ENCODE assay signal across 8 cellular contexts in the genomic region with DNA sequence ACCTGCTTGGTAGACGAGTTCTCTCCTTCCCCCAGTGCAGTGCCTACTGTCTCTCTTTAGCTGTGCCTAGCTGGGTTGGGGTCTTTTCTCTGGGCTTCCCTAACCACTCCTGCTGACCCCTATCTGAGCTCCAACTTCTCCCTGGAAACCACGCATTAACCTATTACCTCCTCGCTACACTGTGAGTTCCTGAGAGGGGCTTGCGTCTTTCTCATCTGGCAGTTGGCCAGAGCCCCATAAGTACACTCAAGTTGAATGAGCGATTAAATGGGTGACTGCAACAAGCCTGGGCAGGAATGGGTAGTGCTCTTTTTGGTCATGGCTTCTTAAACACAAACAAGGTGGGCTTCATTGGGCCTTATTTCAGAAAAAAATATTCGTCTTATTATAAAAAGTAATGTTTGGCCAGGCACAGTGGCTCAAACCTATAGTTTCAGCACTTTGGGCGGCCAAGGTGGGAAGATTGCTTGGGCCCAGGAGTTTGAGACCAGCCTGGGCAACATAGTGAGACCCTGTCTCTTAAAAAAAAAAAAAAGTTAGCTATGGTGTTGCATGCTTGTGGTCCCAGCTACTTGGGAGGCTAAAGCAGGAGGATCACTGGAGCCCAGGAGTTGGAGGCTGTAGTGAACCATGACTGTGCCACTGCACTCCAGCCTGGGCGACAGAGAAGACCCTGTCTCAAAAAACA. TPM values are rescaled to one million over a fixed set of nuclear protein-coding genes. Genes with fewer than 3 reads are reported as not detected.
DNase-seq lines count a peak whose midpoint lies in the region; ATAC-seq and TF ChIP-seq lines count a peak whose summit lies in the region.

No MANE protein-coding gene starts in this region.

- H2BK120ac ChIP-seq in mesendoderm (ENCODE audit: low read depth, low read length): peak overlapping the region; percentile 55

- no peak overlapping the region for H4K5ac ChIP-seq in mesendoderm (ENCODE audit: low read length)

- H3K79me2 ChIP-seq in mesendoderm (ENCODE audit: control insufficient read depth, insufficient read depth, low read length): no peaks in the 10 kb centered on the region

- POLR2A ChIA-PET in CD8-positive, alpha-beta memory T cell (lab: Charles Lee): interaction anchor here (1.2 to 2.2 kb wide), 4 partner anchors 12 to 42 kb away, joined by 3 to 28 read pairs (median 4); a partner anchor contains a TSS
- POLR2A ChIA-PET in WTC11 (lab: Charles Lee): no interaction called here

- no peak overlapping the region for H3K4me2 ChIP-seq in mesendoderm (ENCODE audit: low read length)

- CTCF ChIA-PET in CD8-positive, alpha-beta memory T cell (lab: Charles Lee): interaction anchor here (1.2 to 2.5 kb wide), 4 partner anchors 12 to 83 kb away, joined by 3 to 20 read pairs (median 12); no protein-coding TSS in a partner anchor
- CTCF ChIA-PET in WTC11 (lab: Charles Lee): interaction anchor here (1.2 to 2.3 kb wide), 2 partner anchors 32 to 83 kb away, joined by 3 to 13 read pairs; no protein-coding TSS in a partner anchor

- H3K36me3 Mint-ChIP-seq in CD8-positive, alpha-beta memory T cell: no peaks in the 10 kb centered on the region
- no peaks in the 10 kb centered on the region for H3K36me3 Mint-ChIP-seq in WTC11

- H2BK15ac ChIP-seq in mesendoderm (replicated peaks; ENCODE audit: low read depth): no peak overlapping the region

- peak overlapping the region; percentile 53 for H3K4me3 ChIP-seq in CD8-positive, alpha-beta memory T cell (ENCODE audit: low read length)
- H3K4me3 ChIP-seq in mesendoderm (ENCODE audit: low read length): no peak overlapping the region

- ATAC-seq in WTC11 (no peak), GM21737 (IDR thresholded peaks at IDR 0.05; ENCODE audit: unreplicated experiment) (no peak)

- H3K36me3 ChIP-seq in CD8-positive, alpha-beta memory T cell (ENCODE audit: insufficient read depth, low read length): no peaks in the 10 kb centered on the region
- no peaks in the 10 kb centered on the region for H3K36me3 ChIP-seq in mesendoderm (ENCODE audit: control insufficient read depth, insufficient read depth, low read length)

- TF ChIP-seq CTCF in WTC11 (IDR thresholded peaks at IDR 0.05): no peak

- H2AK5ac ChIP-seq in mesendoderm (ENCODE audit: low read length): no peak overlapping the region

- peak overlapping the region; percentile 65 for H3K18ac ChIP-seq in mesendoderm (ENCODE audit: low read length)

- no peaks in the 10 kb centered on the region for H3K9me3 Mint-ChIP-seq in CD8-positive, alpha-beta memory T cell
- no peaks in the 10 kb centered on the region for H3K9me3 Mint-ChIP-seq in WTC11

- H3K4me3 Mint-ChIP-seq in CD8-positive, alpha-beta memory T cell: peak overlapping the region in 6 of 7 donors; percentile 80 to 83 (median 81)
- no peak overlapping the region for H3K4me3 Mint-ChIP-seq in WTC11

- H3K27me3 Mint-ChIP-seq in CD8-positive, alpha-beta memory T cell: no peaks in the 10 kb centered on the region
- H3K27me3 Mint-ChIP-seq in WTC11 (ENCODE audit: low read depth): no peaks in the 10 kb centered on the region

- no peaks in the 10 kb centered on the region for H3K9me3 ChIP-seq in CD8-positive, alpha-beta memory T cell (ENCODE audit: low read length)

- DNase-seq in CD8-positive, alpha-beta memory T cell: no peak
- DNase-seq in NCI-H1092 treated with DMSO at 0.1 percent for 48 hours (lab: John Stamatoyannopoulos, UW) (peak; percentile 80), WTC11 (ENCODE audit: low spot score) (no peak), mesendoderm (no peak), NCI-H146 (lab: John Stamatoyannopoulos, UW) (no peak), nucleus accumbens (lab: John Stamatoyannopoulos, UW) (no peak), A172 (ENCODE audit: low spot score) (no peak)

- H3K79me1 ChIP-seq in mesendoderm (ENCODE audit: low read length): no peaks in the 10 kb centered on the region

- no peak overlapping the region for H3K23ac ChIP-seq in mesendoderm (ENCODE audit: low read length)

- H3K27ac Mint-ChIP-seq in CD8-positive, alpha-beta memory T cell: peak overlapping the region; percentile 83 to 97 (median 90)
- H3K27ac Mint-ChIP-seq in WTC11: 0 out of 2 replicates have a peak overlapping the region, but pooled peaks have one; percentile 15

- peaks cover 38 to 46% (median 38%) of the 10 kb centered on the region in 3 donors for H3K4me1 Mint-ChIP-seq in CD8-positive, alpha-beta memory T cell
- H3K4me1 Mint-ChIP-seq in WTC11: peaks cover 24% of the 10 kb centered on the region

- H2BK5ac ChIP-seq in mesendoderm (ENCODE audit: low read length): peak overlapping the region; percentile 85

- WGBS in mesendoderm (ENCODE audit: extremely low coverage, insufficient coverage, low lambda C conversion rate): no CpG with 5 or more reads among the region's 8 CpGs

- H3K4me1 ChIP-seq in CD8-positive, alpha-beta memory T cell (ENCODE audit: insufficient read depth, low read length): peaks cover 38% of the 10 kb centered on the region
- peaks cover 16% of the 10 kb centered on the region for H3K4me1 ChIP-seq in mesendoderm (ENCODE audit: control insufficient read depth, low read depth, low read length)

- no peaks in the 10 kb centered on the region for H3K27me3 ChIP-seq in CD8-positive, alpha-beta memory T cell (ENCODE audit: insufficient read depth, low read length, poor library complexity, severe bottlenecking)
- no peaks in the 10 kb centered on the region for H3K27me3 ChIP-seq in mesendoderm (ENCODE audit: insufficient read depth, low read length, poor library complexity)

- peak overlapping the region; percentile 52 for H3K27ac ChIP-seq in CD8-positive, alpha-beta memory T cell (ENCODE audit: low read depth, low read length)
- H3K27ac ChIP-seq in mesendoderm (ENCODE audit: low read depth, low read length): peak overlapping the region; percentile 96

- H3K4ac ChIP-seq in mesendoderm (ENCODE audit: low read depth, low read length): peak overlapping the region; percentile 95

- no peak overlapping the region for H3K9ac ChIP-seq in mesendoderm (ENCODE audit: low read length)

- H3K56ac ChIP-seq in mesendoderm (ENCODE audit: low read length): peak overlapping the region; percentile 82

- H4K8ac ChIP-seq in mesendoderm (ENCODE audit: low read depth, low read length): no peak overlapping the region

TF ChIP-seq in WTC11, 78 proteins besides CTCF, POLR2A, EP300 and RAD21:
- TF ChIP-seq ZNF263 (CRISPR knock-in tag; IDR thresholded peaks at IDR 0.05; ENCODE audit: low read depth) (no peak), ATF1 (CRISPR knock-in tag; IDR thresholded peaks at IDR 0.05) (no peak), PRRX2 (CRISPR knock-in tag; IDR thresholded peaks at IDR 0.05) (no peak), MXD4 (CRISPR knock-in tag; IDR thresholded peaks at IDR 0.05; ENCODE audit: borderline replicate concordance) (no peak), ZNF138 (CRISPR knock-in tag; conservative IDR thresholded peaks at IDR 0.05) (no peak), KAT7 (CRISPR knock-in tag; IDR thresholded peaks at IDR 0.05; ENCODE audit: borderline replicate concordance) (no peak)
- TF ChIP-seq, protein P1, sequence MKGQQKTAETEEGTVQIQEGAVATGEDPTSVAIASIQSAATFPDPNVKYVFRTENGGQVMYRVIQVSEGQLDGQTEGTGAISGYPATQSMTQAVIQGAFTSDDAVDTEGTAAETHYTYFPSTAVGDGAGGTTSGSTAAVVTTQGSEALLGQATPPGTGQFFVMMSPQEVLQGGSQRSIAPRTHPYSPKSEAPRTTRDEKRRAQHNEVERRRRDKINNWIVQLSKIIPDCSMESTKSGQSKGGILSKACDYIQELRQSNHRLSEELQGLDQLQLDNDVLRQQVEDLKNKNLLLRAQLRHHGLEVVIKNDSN (CRISPR knock-in tag; IDR thresholded peaks at IDR 0.05): no peak
- TF ChIP-seq, protein P2, sequence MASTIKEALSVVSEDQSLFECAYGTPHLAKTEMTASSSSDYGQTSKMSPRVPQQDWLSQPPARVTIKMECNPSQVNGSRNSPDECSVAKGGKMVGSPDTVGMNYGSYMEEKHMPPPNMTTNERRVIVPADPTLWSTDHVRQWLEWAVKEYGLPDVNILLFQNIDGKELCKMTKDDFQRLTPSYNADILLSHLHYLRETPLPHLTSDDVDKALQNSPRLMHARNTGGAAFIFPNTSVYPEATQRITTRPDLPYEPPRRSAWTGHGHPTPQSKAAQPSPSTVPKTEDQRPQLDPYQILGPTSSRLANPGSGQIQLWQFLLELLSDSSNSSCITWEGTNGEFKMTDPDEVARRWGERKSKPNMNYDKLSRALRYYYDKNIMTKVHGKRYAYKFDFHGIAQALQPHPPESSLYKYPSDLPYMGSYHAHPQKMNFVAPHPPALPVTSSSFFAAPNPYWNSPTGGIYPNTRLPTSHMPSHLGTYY (CRISPR knock-in tag; IDR thresholded peaks at IDR 0.05): no peak
- TF ChIP-seq, protein P3, sequence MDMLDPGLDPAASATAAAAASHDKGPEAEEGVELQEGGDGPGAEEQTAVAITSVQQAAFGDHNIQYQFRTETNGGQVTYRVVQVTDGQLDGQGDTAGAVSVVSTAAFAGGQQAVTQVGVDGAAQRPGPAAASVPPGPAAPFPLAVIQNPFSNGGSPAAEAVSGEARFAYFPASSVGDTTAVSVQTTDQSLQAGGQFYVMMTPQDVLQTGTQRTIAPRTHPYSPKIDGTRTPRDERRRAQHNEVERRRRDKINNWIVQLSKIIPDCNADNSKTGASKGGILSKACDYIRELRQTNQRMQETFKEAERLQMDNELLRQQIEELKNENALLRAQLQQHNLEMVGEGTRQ (CRISPR knock-in tag; IDR thresholded peaks at IDR 0.05): no peak
- TF ChIP-seq, protein P4, sequence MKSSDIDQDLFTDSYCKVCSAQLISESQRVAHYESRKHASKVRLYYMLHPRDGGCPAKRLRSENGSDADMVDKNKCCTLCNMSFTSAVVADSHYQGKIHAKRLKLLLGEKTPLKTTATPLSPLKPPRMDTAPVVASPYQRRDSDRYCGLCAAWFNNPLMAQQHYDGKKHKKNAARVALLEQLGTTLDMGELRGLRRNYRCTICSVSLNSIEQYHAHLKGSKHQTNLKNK (CRISPR knock-in tag; IDR thresholded peaks at IDR 0.05): no peak
- TF ChIP-seq, protein P5, sequence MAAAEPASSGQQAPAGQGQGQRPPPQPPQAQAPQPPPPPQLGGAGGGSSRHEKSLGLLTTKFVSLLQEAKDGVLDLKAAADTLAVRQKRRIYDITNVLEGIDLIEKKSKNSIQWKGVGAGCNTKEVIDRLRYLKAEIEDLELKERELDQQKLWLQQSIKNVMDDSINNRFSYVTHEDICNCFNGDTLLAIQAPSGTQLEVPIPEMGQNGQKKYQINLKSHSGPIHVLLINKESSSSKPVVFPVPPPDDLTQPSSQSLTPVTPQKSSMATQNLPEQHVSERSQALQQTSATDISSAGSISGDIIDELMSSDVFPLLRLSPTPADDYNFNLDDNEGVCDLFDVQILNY (CRISPR knock-in tag; IDR thresholded peaks at IDR 0.05): no peak

RNA-seq across cellular contexts. Expression of a gene that starts 41.4 kb away (rescaled TPM):
- 10 to 100 TPM; 33.1 to 33.7 TPM for total RNA-seq in CD8-positive, alpha-beta memory T cell
- 63.0 TPM for polyA plus RNA-seq in CD8-positive, alpha-beta memory T cell
- 48.5 to 54.8 TPM (median 49.6 TPM) in 3 replicates for total RNA-seq in WTC11 (2021)
- 62.6 TPM for polyA plus RNA-seq in mesendoderm (2013, experiment 1 of 2)
- 61.6 TPM for polyA plus RNA-seq in mesendoderm (2013, experiment 2 of 2)
- total RNA-seq in A172 (2014; rRNA removed; shearing (Covaris generic)): 73.0 and 81.7 TPM in 2 replicates
